Comparison of ENCODE assay signal across 25 cellular contexts in the genomic region with DNA sequence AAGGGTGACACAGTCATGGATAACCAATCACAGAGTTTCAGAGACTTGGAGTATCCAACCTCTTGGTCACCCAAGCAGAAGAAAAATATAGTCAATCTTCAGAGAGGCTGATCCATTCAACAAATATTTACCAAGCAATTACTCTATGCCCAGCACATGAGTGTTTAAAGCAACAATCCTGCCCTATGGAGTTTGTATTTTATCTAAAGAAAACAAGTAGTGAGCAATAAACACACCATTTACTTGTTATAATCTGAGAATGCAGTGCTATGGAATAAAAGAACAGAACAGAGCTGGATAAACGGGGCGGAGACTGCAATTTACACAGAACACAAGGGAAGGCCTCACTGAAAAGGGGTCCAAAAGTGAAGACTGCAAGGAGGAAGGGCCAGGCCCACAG.
DNase-seq lines count a peak whose midpoint lies in the region; FAIRE-seq and TF ChIP-seq lines count a peak whose summit lies in the region.
"Had no signal": no experiment of that assay in that cellular context is flagged by ENCODE, and none has a peak within 500 bp of the region (broad histone marks: within the 10 kb centered on the region; RNA-seq: fewer than 3 reads in every experiment).

No MANE protein-coding gene starts in this region.

- H2AK5ac ChIP-seq in neuronal stem cell (ENCODE audit: low read depth, low read length), result no peak overlapping the region

- H4K91ac ChIP-seq in neuronal stem cell (ENCODE audit: low read depth, low read length, poor library complexity), result no peak overlapping the region

- DNase-seq in DMS53 (lab: John Stamatoyannopoulos, UW) (peak; percentile 52), NCI-H2029 (lab: John Stamatoyannopoulos, UW) (peak; percentile 18), neuronal stem cell (ENCODE audit: low spot score) (no peak), NCI-H82 (lab: John Stamatoyannopoulos, UW) (no peak), urothelium cell line (ENCODE audit: low spot score) (no peak), GM23248 (no peak)
- DNase-seq in activated naive CD4-positive, alpha-beta T cell treated with anti-CD3 and anti-CD28 coated beads, Interleukin-2, amount 10 ng/mL, durations not matched to agents 7 days and 5 days, result no peak
- DNase-seq: activated CD4-positive, alpha-beta T cell treated with anti-CD3 and anti-CD28 coated beads for 36 hours; activated naive CD8-positive, alpha-beta T cell treated with anti-CD3 and anti-CD28 coated beads, Interleukin-2, amount 50 U/mL, for 24 hours; CD8-positive, alpha-beta memory T cell; effector memory CD8-positive, alpha-beta T cell; esophagus squamous epithelium; HCEC 1CT; kidney; natural killer cell; NCI-H1694; NCI-H226; stimulated activated CD4-positive, alpha-beta T cell treated with anti-CD3 and anti-CD28 coated beads, Interleukin-4, amount 100 ng/mL, for 1 hour; stimulated activated naive CD8-positive, alpha-beta T cell treated with anti-CD3 and anti-CD28 coated beads, Interleukin-15, amount 100 ng/mL, for 72 hours had no signal

- H3K4me3 Mint-ChIP-seq in activated naive CD4-positive, alpha-beta T cell treated with anti-CD3 and anti-CD28 coated beads, Interleukin-2, amount 10 ng/mL, durations not matched to agents 7 days and 5 days, result no peak overlapping the region
- H3K4me3 Mint-ChIP-seq: activated CD4-positive, alpha-beta T cell treated with anti-CD3 and anti-CD28 coated beads for 36 hours; activated naive CD8-positive, alpha-beta T cell treated with anti-CD3 and anti-CD28 coated beads, Interleukin-2, amount 50 U/mL, for 24 hours; CD8-positive, alpha-beta memory T cell; effector memory CD8-positive, alpha-beta T cell; memory B cell; natural killer cell; stimulated activated naive CD8-positive, alpha-beta T cell treated with anti-CD3 and anti-CD28 coated beads, Interleukin-15, amount 100 ng/mL, for 72 hours had no signal

- H3K27ac ChIP-seq in VCaP, result peak overlapping the region; percentile 53
- H3K27ac ChIP-seq in neuronal stem cell (replicated peaks; ENCODE audit: low read length), result no peak overlapping the region
- no peak overlapping the region for H3K27ac ChIP-seq in GM23248
- H3K27ac ChIP-seq: esophagus squamous epithelium, gastroesophageal sphincter, RWPE1 had no signal

- H3K4me1 Mint-ChIP-seq in activated naive CD4-positive, alpha-beta T cell treated with anti-CD3 and anti-CD28 coated beads, Interleukin-2, amount 10 ng/mL, durations not matched to agents 7 days and 5 days, result peaks cover 4% of the 10 kb centered on the region
- H3K4me1 Mint-ChIP-seq: activated naive CD8-positive, alpha-beta T cell treated with anti-CD3 and anti-CD28 coated beads, Interleukin-2, amount 50 U/mL, for 24 hours; memory B cell had no signal

- H3K9me3 ChIP-seq in neuronal stem cell (replicated peaks in 1 of 2; ENCODE audit: control insufficient read depth in 2 of 2, insufficient read depth in 1 of 2, low read depth in 1 of 2, low read length in 2 of 2) (peaks cover 0 to 2% of the 10 kb centered on the region in 2 donors), GM23248 (ENCODE audit: low read depth) (no peaks in the 10 kb centered on the region)
- H3K9me3 ChIP-seq: esophagus squamous epithelium, gastroesophageal sphincter, upper lobe of left lung had no signal

- in situ Hi-C loops in GM23248 (cut with MboI), result no loop called here

- H3K79me2 ChIP-seq in GM23248 (ENCODE audit: insufficient read depth), result peaks cover 88% of the 10 kb centered on the region

- H2BK12ac ChIP-seq in neuronal stem cell (ENCODE audit: low read length), result no peak overlapping the region

- no peaks in the 10 kb centered on the region for H3K36me3 Mint-ChIP-seq in activated naive CD4-positive, alpha-beta T cell treated with anti-CD3 and anti-CD28 coated beads, Interleukin-2, amount 10 ng/mL, durations not matched to agents 7 days and 5 days
- H3K36me3 Mint-ChIP-seq: memory B cell, natural killer cell had no signal

- no peak overlapping the region for H2AFZ ChIP-seq in neuronal stem cell (ENCODE audit: low read length)
- no peak overlapping the region for H2AFZ ChIP-seq in GM23248

- H4K8ac ChIP-seq in neuronal stem cell (ENCODE audit: low read depth, low read length), result no peak overlapping the region

- CTCF ChIA-PET in activated naive CD4-positive, alpha-beta T cell treated with anti-CD3 and anti-CD28 coated beads, Interleukin-2, amount 10 ng/mL, durations not matched to agents 7 days and 5 days (lab: Charles Lee), result no interaction called here

- no CpG with 5 or more reads among the region's 2 CpGs for WGBS in neuronal stem cell (ENCODE audit: extremely low coverage in 2 of 2, insufficient read length in 2 of 2, insufficient replicate concordance in 1 of 2), 2 donors
- WGBS in GM23248 (ENCODE audit: low coverage in 1 of 2, low lambda C conversion rate in 2 of 2, missing lambda C conversion rate in 2 of 2), 2 experiments, result 70 to 82% methylated on average over 2 of the region's 2 CpGs

- peaks cover 17% of the 10 kb centered on the region; the same call in 1 of the 2 replicates for H4K20me1 ChIP-seq in GM23248 (ENCODE audit: insufficient read depth)

- H3K27ac Mint-ChIP-seq in activated naive CD4-positive, alpha-beta T cell treated with anti-CD3 and anti-CD28 coated beads, Interleukin-2, amount 10 ng/mL, durations not matched to agents 7 days and 5 days, result no peak overlapping the region
- H3K27ac Mint-ChIP-seq: activated CD4-positive, alpha-beta T cell treated with anti-CD3 and anti-CD28 coated beads for 36 hours; activated naive CD8-positive, alpha-beta T cell treated with anti-CD3 and anti-CD28 coated beads, Interleukin-2, amount 50 U/mL, for 24 hours; CD8-positive, alpha-beta memory T cell; effector memory CD8-positive, alpha-beta T cell; memory B cell; natural killer cell had no signal

- H3F3A ChIP-seq in GM23248 (ENCODE audit: insufficient read depth), result no peaks in the 10 kb centered on the region

- peaks cover 7% of the 10 kb centered on the region for H3K79me1 ChIP-seq in neuronal stem cell (ENCODE audit: low read depth, low read length)

- no peak for TF ChIP-seq CTCF in VCaP (conservative IDR thresholded peaks at IDR 0.05)

- H3K9me2 ChIP-seq in GM23248 (ENCODE audit: insufficient read depth), result no peaks in the 10 kb centered on the region

- H3K14ac ChIP-seq in neuronal stem cell (ENCODE audit: low read length), result no peak overlapping the region

- H3K27me3 ChIP-seq in neuronal stem cell (ENCODE audit: control insufficient read depth in 3 of 3, insufficient read depth in 3 of 3, low read depth in 1 of 3, low read length in 3 of 3) (no peaks in the 10 kb centered on the region), GM23248 (replicated peaks; ENCODE audit: insufficient read depth) (no peaks in the 10 kb centered on the region)
- H3K27me3 ChIP-seq: esophagus squamous epithelium, gastroesophageal sphincter, upper lobe of left lung had no signal

- no peak for FAIRE-seq in urothelium cell line (lab: Jason Lieb, UNC)
- FAIRE-seq: colon, kidney had no signal

- no peaks in the 10 kb centered on the region for H3K9me3 Mint-ChIP-seq in activated naive CD4-positive, alpha-beta T cell treated with anti-CD3 and anti-CD28 coated beads, Interleukin-2, amount 10 ng/mL, durations not matched to agents 7 days and 5 days
- H3K9me3 Mint-ChIP-seq: activated naive CD8-positive, alpha-beta T cell treated with anti-CD3 and anti-CD28 coated beads, Interleukin-2, amount 50 U/mL, for 24 hours; CD8-positive, alpha-beta memory T cell had no signal

- H3K36me3 ChIP-seq in neuronal stem cell (replicated peaks in 1 of 2; ENCODE audit: control insufficient read depth in 2 of 2, insufficient read depth in 2 of 2, low read length in 2 of 2) (peaks cover 0 to 6% of the 10 kb centered on the region in 2 donors), GM23248 (ENCODE audit: low read depth) (no peaks in the 10 kb centered on the region)
- H3K36me3 ChIP-seq: esophagus squamous epithelium, gastroesophageal sphincter, upper lobe of left lung had no signal

- H3K23ac ChIP-seq in neuronal stem cell (ENCODE audit: low read depth, low read length, poor library complexity), result no peak overlapping the region

- H3K4me1 ChIP-seq in neuronal stem cell (ENCODE audit: control insufficient read depth in 2 of 2, insufficient read depth in 1 of 2, low read depth in 1 of 2, low read length in 2 of 2) (peaks cover 4 to 9% of the 10 kb centered on the region in 2 donors), GM23248 (ENCODE audit: insufficient read depth) (no peaks in the 10 kb centered on the region)

- H3K18ac ChIP-seq in neuronal stem cell (ENCODE audit: low read length), result no peak overlapping the region

- no peak overlapping the region for H3K4ac ChIP-seq in neuronal stem cell (ENCODE audit: low read length)

- H3K9ac ChIP-seq in neuronal stem cell (ENCODE audit: low read depth, low read length, poor library complexity) (peak overlapping the region; percentile 33), GM23248 (no peak overlapping the region)

- no peak overlapping the region for H2BK5ac ChIP-seq in neuronal stem cell (ENCODE audit: low read length)

- H3K27me3 Mint-ChIP-seq in activated naive CD4-positive, alpha-beta T cell treated with anti-CD3 and anti-CD28 coated beads, Interleukin-2, amount 10 ng/mL, durations not matched to agents 7 days and 5 days, result peaks cover 6% of the 10 kb centered on the region
- H3K27me3 Mint-ChIP-seq: activated CD4-positive, alpha-beta T cell treated with anti-CD3 and anti-CD28 coated beads for 36 hours; stimulated activated naive CD8-positive, alpha-beta T cell treated with anti-CD3 and anti-CD28 coated beads, Interleukin-15, amount 100 ng/mL, for 72 hours had no signal

- no peak overlapping the region for H2BK120ac ChIP-seq in neuronal stem cell (ENCODE audit: low read depth, low read length)

- H3K4me2 ChIP-seq in neuronal stem cell (ENCODE audit: insufficient read depth, low read length, poor library complexity, severe bottlenecking) (no peak overlapping the region), GM23248 (ENCODE audit: unreplicated experiment) (no peak overlapping the region)

- no peak overlapping the region for H2BK15ac ChIP-seq in neuronal stem cell (ENCODE audit: low read length)

- H3K4me3 ChIP-seq in neuronal stem cell (ENCODE audit: low read length in 2 of 2) (no peak overlapping the region), GM23248 (no peak overlapping the region)
- H3K4me3 ChIP-seq: esophagus squamous epithelium, gastroesophageal sphincter, upper lobe of left lung had no signal

Comparison
In these comparisons a context has a peak if more than half of its experiments do, and no peak if none do; other contexts are left out.
1. DNase-seq: peak in DMS53 (single experiment) and NCI-H2029 (single experiment); none in neuronal stem cell (single experiment), NCI-H82 (single experiment), activated naive CD4-positive, alpha-beta T cell treated with anti-CD3 and anti-CD28 coated beads, Interleukin-2, amount 10 ng/mL, durations not matched to agents 7 days and 5 days (single experiment), urothelium cell line (single experiment) and GM23248 (single experiment).